In genomic region chr1:178051071-178051470, GRCh38 we compare ENCODE assay signal across 1 cellular context.
TF ChIP-seq lines count a peak whose summit lies in the region.

No MANE protein-coding gene starts in this region.

TF ChIP-seq in GM23338, 12 proteins besides CTCF, POLR2A, EP300 and RAD21 (continued from another document):
- TF ChIP-seq NANOG (IDR thresholded peaks at IDR 0.05; ENCODE audit: borderline replicate concordance) (no peak), CREB1 (CRISPR knock-in tag; IDR thresholded peaks at IDR 0.05; ENCODE audit: low read depth) (no peak)
- TF ChIP-seq, protein P1, sequence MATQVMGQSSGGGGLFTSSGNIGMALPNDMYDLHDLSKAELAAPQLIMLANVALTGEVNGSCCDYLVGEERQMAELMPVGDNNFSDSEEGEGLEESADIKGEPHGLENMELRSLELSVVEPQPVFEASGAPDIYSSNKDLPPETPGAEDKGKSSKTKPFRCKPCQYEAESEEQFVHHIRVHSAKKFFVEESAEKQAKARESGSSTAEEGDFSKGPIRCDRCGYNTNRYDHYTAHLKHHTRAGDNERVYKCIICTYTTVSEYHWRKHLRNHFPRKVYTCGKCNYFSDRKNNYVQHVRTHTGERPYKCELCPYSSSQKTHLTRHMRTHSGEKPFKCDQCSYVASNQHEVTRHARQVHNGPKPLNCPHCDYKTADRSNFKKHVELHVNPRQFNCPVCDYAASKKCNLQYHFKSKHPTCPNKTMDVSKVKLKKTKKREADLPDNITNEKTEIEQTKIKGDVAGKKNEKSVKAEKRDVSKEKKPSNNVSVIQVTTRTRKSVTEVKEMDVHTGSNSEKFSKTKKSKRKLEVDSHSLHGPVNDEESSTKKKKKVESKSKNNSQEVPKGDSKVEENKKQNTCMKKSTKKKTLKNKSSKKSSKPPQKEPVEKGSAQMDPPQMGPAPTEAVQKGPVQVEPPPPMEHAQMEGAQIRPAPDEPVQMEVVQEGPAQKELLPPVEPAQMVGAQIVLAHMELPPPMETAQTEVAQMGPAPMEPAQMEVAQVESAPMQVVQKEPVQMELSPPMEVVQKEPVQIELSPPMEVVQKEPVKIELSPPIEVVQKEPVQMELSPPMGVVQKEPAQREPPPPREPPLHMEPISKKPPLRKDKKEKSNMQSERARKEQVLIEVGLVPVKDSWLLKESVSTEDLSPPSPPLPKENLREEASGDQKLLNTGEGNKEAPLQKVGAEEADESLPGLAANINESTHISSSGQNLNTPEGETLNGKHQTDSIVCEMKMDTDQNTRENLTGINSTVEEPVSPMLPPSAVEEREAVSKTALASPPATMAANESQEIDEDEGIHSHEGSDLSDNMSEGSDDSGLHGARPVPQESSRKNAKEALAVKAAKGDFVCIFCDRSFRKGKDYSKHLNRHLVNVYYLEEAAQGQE (IDR thresholded peaks at IDR 0.05; ENCODE audit: unreplicated experiment) = no peak
